In the genomic region with DNA sequence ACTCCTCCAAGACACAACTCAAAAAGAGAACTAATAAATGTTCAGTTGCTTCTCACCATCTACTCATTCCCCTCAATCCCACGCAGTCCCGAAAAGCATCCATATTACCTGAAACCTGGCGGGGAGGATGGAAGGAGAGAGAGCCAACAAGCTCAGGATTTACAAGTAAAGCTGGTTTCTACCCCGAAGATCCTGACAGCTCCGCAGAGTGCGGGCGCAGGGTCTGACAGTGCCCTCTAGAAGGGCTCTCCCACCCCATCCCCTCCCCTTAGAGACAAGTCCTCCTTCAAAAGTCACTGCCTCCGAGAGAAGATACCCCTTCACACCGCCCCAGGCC, we compare ENCODE assay signal across 8 cellular contexts. TPM values are rescaled to one million over a fixed set of nuclear protein-coding genes. Genes with fewer than 3 reads are reported as not detected.
DNase-seq lines count a peak whose midpoint lies in the region; ATAC-seq and TF ChIP-seq lines count a peak whose summit lies in the region.

No MANE protein-coding gene starts in this region.

- no peak for TF ChIP-seq EP300 in upper lobe of left lung (IDR thresholded peaks at IDR 0.05)

- H3K9me3 ChIP-seq in MM.1S (replicated peaks; ENCODE audit: insufficient read depth, low read length) (no peaks in the 10 kb centered on the region), upper lobe of left lung (no peaks in the 10 kb centered on the region)

- H3K4me3 Mint-ChIP-seq in brain, result peak overlapping the region; percentile 98 to 100 (median 99)

- H3K36me3 ChIP-seq in MM.1S (replicated peaks; ENCODE audit: insufficient read depth, low read length) (no peaks in the 10 kb centered on the region), mesendoderm (ENCODE audit: control insufficient read depth, insufficient read depth, low read length) (no peaks in the 10 kb centered on the region), upper lobe of left lung (no peaks in the 10 kb centered on the region)

- H3K18ac ChIP-seq in mesendoderm (ENCODE audit: low read length), result peak overlapping the region; percentile 82

- ATAC-seq in upper lobe of left lung (ENCODE audit: low FRiP score in 2 of 2) (no peak), GM18502 (IDR thresholded peaks at IDR 0.05; ENCODE audit: poor library complexity, unreplicated experiment) (no peak)

- peaks cover 33% of the 10 kb centered on the region for H3K36me3 Mint-ChIP-seq in brain

- no peak overlapping the region for H3K23ac ChIP-seq in mesendoderm (ENCODE audit: low read length)

- peaks cover 55% of the 10 kb centered on the region for H3K4me1 Mint-ChIP-seq in brain

- H3K4me2 ChIP-seq in MM.1S (ENCODE audit: low read depth, low read length), result peak overlapping the region; percentile 67; the same call in 1 of the 2 replicates
- peak overlapping the region; percentile 94 for H3K4me2 ChIP-seq in mesendoderm (ENCODE audit: low read length)

- no peak for TF ChIP-seq POLR2A in upper lobe of left lung (IDR thresholded peaks at IDR 0.05)

- no peak overlapping the region for H4K5ac ChIP-seq in mesendoderm (ENCODE audit: low read length)

- H3K27me3 Mint-ChIP-seq in brain, result peaks cover 20% of the 10 kb centered on the region

- no CpG with 5 or more reads among the region's 9 CpGs for WGBS in mesendoderm (ENCODE audit: extremely low coverage, insufficient coverage, low lambda C conversion rate)
- WGBS in upper lobe of left lung, 2 donors, result 0% methylated on average over 7 to 9 of the region's 9 CpGs

- H3K79me1 ChIP-seq in mesendoderm (ENCODE audit: low read length), result peaks cover 2% of the 10 kb centered on the region

- H3K27ac ChIP-seq in MM.1S (ENCODE audit: low read length) (peak overlapping the region; percentile 76; the same call in 1 of the 2 replicates), mesendoderm (ENCODE audit: low read depth, low read length) (no peak overlapping the region), upper lobe of left lung (peak overlapping the region; percentile 98 to 100 (median 98))

- no peak overlapping the region for H4K8ac ChIP-seq in mesendoderm (ENCODE audit: low read depth, low read length)

- intact Hi-C loops in posterior vena cava (cut with DNase I), result no loop called here

- H3K4ac ChIP-seq in mesendoderm (ENCODE audit: low read depth, low read length), result peak overlapping the region; percentile 38

- peak overlapping the region; percentile 97 for H3K56ac ChIP-seq in mesendoderm (ENCODE audit: low read length)

- TF ChIP-seq CTCF in MM.1S (IDR thresholded peaks at IDR 0.05; ENCODE audit: low read length), result no peak
- TF ChIP-seq CTCF in brain (conservative IDR thresholded peaks at IDR 0.05), result no peak
- TF ChIP-seq CTCF in upper lobe of left lung (IDR thresholded peaks at IDR 0.05), result no peak

- H3K79me2 ChIP-seq in MM.1S (ENCODE audit: low read length), result peaks cover 57% of the 10 kb centered on the region
- peaks cover 42% of the 10 kb centered on the region for H3K79me2 ChIP-seq in mesendoderm (ENCODE audit: control insufficient read depth, insufficient read depth, low read length)

- no peak overlapping the region for H2BK15ac ChIP-seq in mesendoderm (replicated peaks; ENCODE audit: low read depth)

- H3K9ac ChIP-seq in MM.1S (ENCODE audit: low read length) (peak overlapping the region; percentile 98), mesendoderm (ENCODE audit: low read length) (peak overlapping the region; percentile 97)

- DNase-seq in CD1c-positive myeloid dendritic cell (ENCODE audit: extremely low spot score) (peak; percentile 38), MM.1S (no peak), mesendoderm (peak; percentile 45), upper lobe of left lung (no peak), NCI-H510A (lab: John Stamatoyannopoulos, UW) (no peak), posterior vena cava (ENCODE audit: low spot score) (no peak)

- H3F3A ChIP-seq in MM.1S (ENCODE audit: insufficient read depth, low read length), result no peaks in the 10 kb centered on the region

- H3K9me3 Mint-ChIP-seq in brain, result peaks cover 0 to 2% (median 0%) of the 10 kb centered on the region in 5 experiments

- no peaks in the 10 kb centered on the region for H3K9me2 ChIP-seq in MM.1S (replicated peaks; ENCODE audit: insufficient read depth, low read length)

- H3K27me3 ChIP-seq in MM.1S (replicated peaks; ENCODE audit: insufficient read depth, low read length), result no peaks in the 10 kb centered on the region
- H3K27me3 ChIP-seq in mesendoderm (ENCODE audit: insufficient read depth, low read length, poor library complexity), result no peaks in the 10 kb centered on the region
- no peaks in the 10 kb centered on the region for H3K27me3 ChIP-seq in upper lobe of left lung

- H3K4me3 ChIP-seq in MM.1S (ENCODE audit: low read length) (peak overlapping the region; percentile 98), mesendoderm (ENCODE audit: low read length) (peak overlapping the region; percentile 99), upper lobe of left lung (peak overlapping the region; percentile 73 to 92 (median 86))

- H2AFZ ChIP-seq in MM.1S (ENCODE audit: low read length), result no peak overlapping the region; the same call in 1 of the 2 replicates

- peaks cover 10% of the 10 kb centered on the region; the same call in 1 of the 2 replicates for H3K4me1 ChIP-seq in MM.1S (ENCODE audit: low read length)
- no peaks in the 10 kb centered on the region for H3K4me1 ChIP-seq in mesendoderm (ENCODE audit: control insufficient read depth, low read depth, low read length)
- H3K4me1 ChIP-seq in upper lobe of left lung, result peaks cover 39 to 45% (median 41%) of the 10 kb centered on the region in 4 donors

- H2BK5ac ChIP-seq in mesendoderm (ENCODE audit: low read length), result no peak overlapping the region

- peak overlapping the region; percentile 97 to 100 (median 100) for H3K27ac Mint-ChIP-seq in brain

- H2AK5ac ChIP-seq in mesendoderm (ENCODE audit: low read length), result no peak overlapping the region

- peak overlapping the region; percentile 78 for H2BK120ac ChIP-seq in mesendoderm (ENCODE audit: low read depth, low read length)

- peaks cover 15% of the 10 kb centered on the region; the same call in 1 of the 2 replicates for H4K20me1 ChIP-seq in MM.1S (ENCODE audit: insufficient read depth, low read length)

RNA-seq across cellular contexts. Expression of gene RAB1A, which starts 0.7 kb away (rescaled TPM):
- 64.4 TPM for polyA plus RNA-seq in brain (ENCODE audit: insufficient read depth, low read depth, low replicate concordance)
- polyA plus RNA-seq in mesendoderm (2013, experiment 1 of 2), result 126 TPM
- 121 TPM for polyA plus RNA-seq in mesendoderm (2013, experiment 2 of 2)
- 100 to 1,000 TPM in 3 of 6 donors, 10 to 100 TPM in 3; 32.5 to 131 (median 109) TPM for total RNA-seq in upper lobe of left lung
- total RNA-seq in posterior vena cava, result 100 to 1,000 TPM; 138 to 146 TPM

Comparison
In these comparisons a context has a peak if more than half of its experiments do, and no peak if none do; other contexts are left out.
1. DNase-seq: peak in CD1c-positive myeloid dendritic cell (single experiment) and mesendoderm (single experiment); none in MM.1S (single experiment), upper lobe of left lung (0 of 2), NCI-H510A (single experiment) and posterior vena cava (single experiment).
2. Peak in every context shown above with its lines, with median percentiles within 50 percentile points of each other: H3K4me3 ChIP-seq.